ENCODE assay signal across 19 cellular contexts in genomic region chr12:54039417-54040147, GRCh38. TPM values are rescaled to one million over a fixed set of nuclear protein-coding genes. Genes with fewer than 3 reads are reported as not detected.
DNase-seq lines count a peak whose midpoint lies in the region; ATAC-seq and TF ChIP-seq lines count a peak whose summit lies in the region.
"Had no signal": no experiment of that assay in that cellular context is flagged by ENCODE, and none has a peak within 500 bp of the region (broad histone marks: within the 10 kb centered on the region; RNA-seq: fewer than 3 reads in every experiment).

No MANE protein-coding gene starts in this region.

- peaks cover 100% of the 10 kb centered on the region for H3K27me3 Mint-ChIP-seq in neural crest cell (ENCODE audit: low read depth)
- H3K27me3 Mint-ChIP-seq in stimulated activated naive B cell treated with anti-CD40 and anti-IgM and Interleukin-4, amounts not matched to agents 10 μg/mL and 1 μg/mL and 100 μg/mL, for 72 hours: peaks cover 88 to 97% of the 10 kb centered on the region in 2 donors

- TF ChIP-seq CTCF in neural crest cell (conservative IDR thresholded peaks at IDR 0.05): no peak
- TF ChIP-seq CTCF in lower leg skin (IDR thresholded peaks at IDR 0.05): no peak
- no peak for TF ChIP-seq CTCF in upper lobe of right lung (IDR thresholded peaks at IDR 0.05)

- intact Hi-C loops in Right ventricle myocardium superior (cut with DNase I): no loop called here
- intact Hi-C loops in cardiac septum (cut with DNase I): no loop called here
- intact Hi-C loops in lower leg skin (cut with DNase I; ENCODE audit: low total_unique reads): loop anchor here (10.0 kb wide), 1 partner anchor 85 kb away; no protein-coding TSS in a partner anchor
- intact Hi-C loops in upper lobe of right lung (cut with DNase I): no loop called here

- H3K36me3 ChIP-seq in esophagus (ENCODE audit: control insufficient read depth in 2 of 2, insufficient read depth in 2 of 2, low read length in 1 of 2) (no peaks in the 10 kb centered on the region), upper lobe of right lung (no peaks in the 10 kb centered on the region)

- H3K9me3 Mint-ChIP-seq in neural crest cell: no peaks in the 10 kb centered on the region
- H3K9me3 Mint-ChIP-seq in stimulated activated naive B cell treated with anti-CD40 and anti-IgM and Interleukin-4, amounts not matched to agents 10 μg/mL and 1 μg/mL and 100 μg/mL, for 72 hours: no peaks in the 10 kb centered on the region
- H3K9me3 Mint-ChIP-seq: stimulated activated naive CD8-positive, alpha-beta T cell treated with anti-CD3 and anti-CD28 coated beads, Interleukin-15, Interleukin-2, amounts not matched to agents 100 ng/mL and 50 ng/mL, for 24 hours; T-helper 1 cell treated with Interleukin-12 subunit alpha and Interleukin-12 subunit beta and Interleukin-4 antibody, amounts not matched to agents 30 μg/mL and 1 μg/mL, for 36 hours had no signal

- ATAC-seq in Right ventricle myocardium superior (ENCODE audit: poor library complexity) (peak; percentile 63), upper lobe of right lung (no peak)
- no peak for ATAC-seq in stimulated activated naive B cell treated with anti-CD40 and anti-IgM and Interleukin-4, amounts not matched to agents 10 μg/mL and 1 μg/mL and 100 μg/mL, for 72 hours (replicated peaks)
- ATAC-seq: activated CD4-positive, CD25-positive, alpha-beta regulatory T cell treated with anti-CD3 and anti-CD28 coated beads, Interleukin-2, amount 50 U/mL, for 24 hours had no signal

- H3K27ac ChIP-seq in esophagus (ENCODE audit: low read depth in 2 of 2, low read length in 1 of 2) (peak overlapping the region; percentile 78 to 91), upper lobe of right lung (no peak overlapping the region)
- H3K27ac ChIP-seq: body of pancreas, dorsolateral prefrontal cortex had no signal

- WGBS in esophagus, 2 donors: 19 to 20% methylated on average over 16 of the region's 16 CpGs
- 40 to 42% methylated on average over 16 of the region's 16 CpGs for WGBS in lower leg skin, 2 donors

- H3K4me1 Mint-ChIP-seq in neural crest cell: peaks cover 3% of the 10 kb centered on the region
- H3K4me1 Mint-ChIP-seq in stimulated activated naive B cell treated with anti-CD40 and anti-IgM and Interleukin-4, amounts not matched to agents 10 μg/mL and 1 μg/mL and 100 μg/mL, for 72 hours: peaks cover 7% of the 10 kb centered on the region in 2 donors

- H3K4me1 ChIP-seq in esophagus (ENCODE audit: control insufficient read depth in 2 of 2, insufficient read depth in 2 of 2, low read length in 1 of 2) (peaks cover 0 to 15% of the 10 kb centered on the region in 2 donors), upper lobe of right lung (no peaks in the 10 kb centered on the region)
- H3K4me1 ChIP-seq: body of pancreas had no signal

- H3K4me3 ChIP-seq in esophagus (ENCODE audit: low read depth in 1 of 2, low read length in 2 of 2) (no peak overlapping the region), lower leg skin (ENCODE audit: low read depth, poor library complexity, severe bottlenecking) (no peak overlapping the region), upper lobe of right lung (no peak overlapping the region)
- H3K4me3 ChIP-seq: body of pancreas, dorsolateral prefrontal cortex, lung had no signal

- DNase-seq in Right ventricle myocardium superior: peak; percentile 55
- no peak for DNase-seq in cardiac septum (ENCODE audit: low spot score)
- no peak for DNase-seq in neural crest cell (ENCODE audit: low read depth, low spot score)
- no peak for DNase-seq in stimulated activated naive B cell treated with anti-CD40 and anti-IgM and Interleukin-4, amounts not matched to agents 10 μg/mL and 1 μg/mL and 100 μg/mL, for 72 hours
- no peak for DNase-seq in lower leg skin (ENCODE audit: low spot score in 2 of 2)
- DNase-seq in stimulated activated CD8-positive, alpha-beta memory T cell treated with anti-CD3 and anti-CD28 coated beads, Interleukin-4, amount 100 ng/mL, for 48 hours: no peak
- no peak for DNase-seq in upper lobe of right lung
- DNase-seq: activated CD8-positive, alpha-beta memory T cell treated with anti-CD3 and anti-CD28 coated beads, Interleukin-2, amount 50 U/mL, for 4 hours; activated naive CD4-positive, alpha-beta T cell; CD4-positive, CD25-positive, alpha-beta regulatory T cell; NCI-H1930; NCI-H524 treated with DMSO at 0.1 percent for 48 hours had no signal

- no peaks in the 10 kb centered on the region for H3K27me3 ChIP-seq in esophagus (ENCODE audit: control insufficient read depth in 1 of 2, insufficient read depth in 2 of 2, low read length in 2 of 2)
- peaks cover 83% of the 10 kb centered on the region for H3K27me3 ChIP-seq in upper lobe of right lung

- H3K36me3 Mint-ChIP-seq in neural crest cell (ENCODE audit: low read depth): peaks cover 3% of the 10 kb centered on the region
- no peaks in the 10 kb centered on the region for H3K36me3 Mint-ChIP-seq in stimulated activated naive B cell treated with anti-CD40 and anti-IgM and Interleukin-4, amounts not matched to agents 10 μg/mL and 1 μg/mL and 100 μg/mL, for 72 hours
- H3K36me3 Mint-ChIP-seq: CD4-positive, CD25-positive, alpha-beta regulatory T cell had no signal

- peak overlapping the region; percentile 84 for H3K4me3 Mint-ChIP-seq in neural crest cell
- H3K4me3 Mint-ChIP-seq in stimulated activated naive B cell treated with anti-CD40 and anti-IgM and Interleukin-4, amounts not matched to agents 10 μg/mL and 1 μg/mL and 100 μg/mL, for 72 hours: no peak overlapping the region
- H3K4me3 Mint-ChIP-seq: stimulated activated naive CD8-positive, alpha-beta T cell treated with anti-CD3 and anti-CD28 coated beads, Interleukin-15, Interleukin-2, amounts not matched to agents 100 ng/mL and 50 ng/mL, for 24 hours; T-helper 1 cell treated with Interleukin-12 subunit alpha and Interleukin-12 subunit beta and Interleukin-4 antibody, amounts not matched to agents 30 μg/mL and 1 μg/mL, for 36 hours had no signal

- no peak for TF ChIP-seq POLR2A in lower leg skin (IDR thresholded peaks at IDR 0.05)

- H3K9me3 ChIP-seq in esophagus (ENCODE audit: control insufficient read depth in 2 of 2, insufficient read depth in 1 of 2, low read depth in 1 of 2, low read length in 1 of 2) (no peaks in the 10 kb centered on the region), upper lobe of right lung (no peaks in the 10 kb centered on the region)
- H3K9me3 ChIP-seq: body of pancreas had no signal

- H3K27ac Mint-ChIP-seq in neural crest cell (ENCODE audit: unreplicated experiment): no peak overlapping the region
- no peak overlapping the region for H3K27ac Mint-ChIP-seq in stimulated activated naive B cell treated with anti-CD40 and anti-IgM and Interleukin-4, amounts not matched to agents 10 μg/mL and 1 μg/mL and 100 μg/mL, for 72 hours
- H3K27ac Mint-ChIP-seq: stimulated activated naive CD8-positive, alpha-beta T cell treated with anti-CD3 and anti-CD28 coated beads, Interleukin-15, Interleukin-2, amounts not matched to agents 100 ng/mL and 50 ng/mL, for 24 hours; T-helper 1 cell treated with Interleukin-12 subunit alpha and Interleukin-12 subunit beta and Interleukin-4 antibody, amounts not matched to agents 30 μg/mL and 1 μg/mL, for 36 hours had no signal

RNA-seq across cellular contexts. Expression of gene HOXC5, which starts 6.7 kb away (rescaled TPM):
- total RNA-seq in Right ventricle myocardium superior (not detected), cardiac septum (not detected), neural crest cell (3.5 and 3.8 TPM in 2 replicates), lower leg skin (1 to 10 TPM in 1 of 4 donors, under 1 TPM in 2, not detected in 1; 0.58 to 2.2 (median 0.97) TPM), upper lobe of right lung (not detected)
- polyA plus RNA-seq in esophagus: under 1 TPM; 0.41 to 0.96 TPM
- total RNA-seq: body of pancreas; CD4-positive, CD25-positive, alpha-beta regulatory T cell; dorsolateral prefrontal cortex had no signal
- polyA plus RNA-seq: CD4-positive, CD25-positive, alpha-beta regulatory T cell had no signal

RNA-seq across cellular contexts. Expression of gene HOXC6, which starts 11.3 kb away (rescaled TPM):
- 0.30 TPM for total RNA-seq in Right ventricle myocardium superior
- total RNA-seq in cardiac septum: 0.43 TPM
- polyA plus RNA-seq in esophagus: 1 to 10 TPM; 1.4 TPM
- total RNA-seq in neural crest cell: 10.7 and 11.0 TPM in 2 replicates
- 1 to 10 TPM; 2.6 to 6.3 (median 3.7) TPM for total RNA-seq in lower leg skin
- total RNA-seq in upper lobe of right lung: 1.4 TPM
- total RNA-seq: body of pancreas; CD4-positive, CD25-positive, alpha-beta regulatory T cell; dorsolateral prefrontal cortex had no signal
- polyA plus RNA-seq: CD4-positive, CD25-positive, alpha-beta regulatory T cell had no signal

RNA-seq across cellular contexts. Expression of gene HOXC4, which starts 14.1 kb away (rescaled TPM):
- not detected for total RNA-seq in Right ventricle myocardium superior
- total RNA-seq in cardiac septum: not detected
- polyA plus RNA-seq in esophagus: 1 to 10 TPM; 3.3 to 3.7 TPM
- 5.6 and 8.3 TPM in 2 replicates for total RNA-seq in neural crest cell
- total RNA-seq in lower leg skin: 1 to 10 TPM; 1.7 to 6.1 (median 3.2) TPM
- total RNA-seq in upper lobe of right lung: 0.61 TPM
- total RNA-seq: body of pancreas had no signal

RNA-seq across cellular contexts. Expression of gene HOXC8, which starts 30.8 kb away (rescaled TPM):
- total RNA-seq in Right ventricle myocardium superior: not detected
- total RNA-seq in cardiac septum: not detected
- under 1 TPM; 0.04 to 0.21 TPM for polyA plus RNA-seq in esophagus
- total RNA-seq in neural crest cell: 4.5 and 4.8 TPM in 2 replicates
- 1 to 10 TPM; 1.0 to 2.2 (median 1.5) TPM for total RNA-seq in lower leg skin
- total RNA-seq in upper lobe of right lung: 0.55 TPM
- total RNA-seq: body of pancreas; CD4-positive, CD25-positive, alpha-beta regulatory T cell; dorsolateral prefrontal cortex; lung had no signal
- polyA plus RNA-seq: CD4-positive, CD25-positive, alpha-beta regulatory T cell had no signal

RNA-seq across cellular contexts. Expression of gene HOXC9, which starts 39.6 kb away (rescaled TPM):
- total RNA-seq in Right ventricle myocardium superior (not detected), cardiac septum (not detected), neural crest cell (5.6 and 6.3 TPM in 2 replicates), lower leg skin (10 to 100 TPM in 3 of 4 donors, 1 to 10 TPM in 1; 9.6 to 16.8 (median 11.7) TPM), upper lobe of right lung (0.61 TPM)
- polyA plus RNA-seq in esophagus: under 1 TPM; 0.20 to 0.51 TPM
- total RNA-seq: body of pancreas; CD4-positive, CD25-positive, alpha-beta regulatory T cell; dorsolateral prefrontal cortex; lung had no signal
- polyA plus RNA-seq: CD4-positive, CD25-positive, alpha-beta regulatory T cell had no signal
